ENCODE assay signal across 23 cellular contexts in genomic region chr3:39502838-39503145, GRCh38. TPM values are rescaled to one million over a fixed set of nuclear protein-coding genes. Genes with fewer than 3 reads are reported as not detected.
DNase-seq lines count a peak whose midpoint lies in the region; ATAC-seq and TF ChIP-seq lines count a peak whose summit lies in the region.
"Had no signal": no experiment of that assay in that cellular context is flagged by ENCODE, and none has a peak within 500 bp of the region (broad histone marks: within the 10 kb centered on the region; RNA-seq: fewer than 3 reads in every experiment).

No MANE protein-coding gene starts in this region.

- H3K36me3 ChIP-seq in mucosa of rectum (ENCODE audit: control insufficient read depth in 2 of 2, insufficient read depth in 2 of 2, low read length in 2 of 2): no peaks in the 10 kb centered on the region

- H3K27me3 Mint-ChIP-seq in Calu3 (ENCODE audit: unreplicated experiment) (peaks cover 34% of the 10 kb centered on the region), T-helper 17 cell (peaks cover 51% of the 10 kb centered on the region)

- CTCF ChIA-PET in Calu3 (lab: Charles Lee): interaction anchor here (0.7 kb wide), 1 partner anchor 97 kb away, joined by 5 read pairs; no protein-coding TSS in a partner anchor

- intact Hi-C loops in Calu3 (cut with micrococcal nuclease; ENCODE audit: unreplicated experiment): no loop called here

- no peak overlapping the region for H3K27ac Mint-ChIP-seq in Calu3 (ENCODE audit: unreplicated experiment)
- no peak overlapping the region for H3K27ac Mint-ChIP-seq in T-helper 17 cell
- H3K27ac Mint-ChIP-seq: activated CD4-positive, alpha-beta memory T cell treated with anti-CD3 and anti-CD28 coated beads, Interleukin-2, amount 10 ng/mL, durations not matched to agents 7 days and 5 days; brain; natural killer cell treated with Interleukin-12 subunit alpha and Interleukin-12 subunit beta and Interleukin-15 and Interleukin-18, amount 100 ng/mL, for 72 hours had no signal

- H3K9me3 Mint-ChIP-seq in Calu3 (ENCODE audit: low read depth, unreplicated experiment): no peaks in the 10 kb centered on the region
- H3K9me3 Mint-ChIP-seq: activated CD4-positive, alpha-beta memory T cell treated with anti-CD3 and anti-CD28 coated beads, Interleukin-2, amount 10 ng/mL, durations not matched to agents 7 days and 5 days; brain; natural killer cell treated with Interleukin-12 subunit alpha and Interleukin-12 subunit beta and Interleukin-15 and Interleukin-18, amount 100 ng/mL, for 72 hours had no signal

- H3K4me1 ChIP-seq in mucosa of rectum (ENCODE audit: control insufficient read depth in 2 of 2, insufficient read depth in 2 of 2, low read length in 2 of 2): peaks cover 0 to 6% of the 10 kb centered on the region in 2 donors

- DNase-seq in Calu3 (no peak), DMS53 (lab: John Stamatoyannopoulos, UW) (peak; percentile 71), dermis microvascular lymphatic vessel endothelial cell (ENCODE audit: low read depth in 2 of 2) (peak; percentile 6 to 63), T-helper 17 cell (no peak)
- no peak for DNase-seq in activated CD4-positive, CD25-positive, alpha-beta regulatory T cell (lab: John Stamatoyannopoulos, UW)
- DNase-seq: activated CD4-positive, alpha-beta memory T cell treated with anti-CD3 and anti-CD28 coated beads, Interleukin-2, amount 10 ng/mL, durations not matched to agents 7 days and 5 days; activated gamma-delta T cell treated with Interleukin-2 at 50 U/mL for 16 hours; activated T-cell treated with anti-CD3 and anti-CD28 coated beads, Interleukin-2, amount 50 U/mL, for 1 hour; cortex of kidney; NCI-H1048; NCI-H2081 treated with DMSO at 0.1 percent for 48 hours; NCI-H446; PC-9; Right ventricle myocardium superior had no signal

- ATAC-seq in GM21576 (IDR thresholded peaks at IDR 0.05; ENCODE audit: unreplicated experiment) (no peak), T-helper 17 cell (no peak)
- ATAC-seq: HepG2; natural killer cell treated with Interleukin-12 subunit alpha and Interleukin-12 subunit beta and Interleukin-15 and Interleukin-18, amount 100 ng/mL, for 72 hours had no signal

- peaks cover 4% of the 10 kb centered on the region for H3K36me3 Mint-ChIP-seq in Calu3 (ENCODE audit: insufficient read depth, unreplicated experiment)
- H3K36me3 Mint-ChIP-seq in T-helper 17 cell (ENCODE audit: low read depth): peaks cover 5% of the 10 kb centered on the region
- H3K36me3 Mint-ChIP-seq: brain; natural killer cell treated with Interleukin-12 subunit alpha and Interleukin-12 subunit beta and Interleukin-15 and Interleukin-18, amount 100 ng/mL, for 72 hours had no signal

- peak overlapping the region; percentile 21 to 36 for H3K4me3 ChIP-seq in mucosa of rectum (ENCODE audit: low read length in 2 of 2)
- H3K4me3 ChIP-seq: PC-9 had no signal

- TF ChIP-seq CTCF in Calu3 (IDR thresholded peaks at IDR 0.05; ENCODE audit: unreplicated experiment): no peak

- peaks cover 0 to 2% of the 10 kb centered on the region in 2 donors for H3K9me3 ChIP-seq in mucosa of rectum (ENCODE audit: control insufficient read depth in 2 of 2, low read length in 2 of 2)
- H3K9me3 ChIP-seq in T-helper 17 cell (ENCODE audit: control insufficient read depth, low read length, poor library complexity, severe bottlenecking): no peaks in the 10 kb centered on the region

- peak overlapping the region; percentile 41 for H3K4me3 Mint-ChIP-seq in Calu3 (ENCODE audit: low read depth, unreplicated experiment)
- no peak overlapping the region for H3K4me3 Mint-ChIP-seq in T-helper 17 cell
- H3K4me3 Mint-ChIP-seq: activated CD4-positive, alpha-beta memory T cell treated with anti-CD3 and anti-CD28 coated beads, Interleukin-2, amount 10 ng/mL, durations not matched to agents 7 days and 5 days; brain; natural killer cell treated with Interleukin-12 subunit alpha and Interleukin-12 subunit beta and Interleukin-15 and Interleukin-18, amount 100 ng/mL, for 72 hours had no signal

- peaks cover 0 to 3% of the 10 kb centered on the region in 2 donors for H3K27me3 ChIP-seq in mucosa of rectum (ENCODE audit: control insufficient read depth in 2 of 2, insufficient read depth in 2 of 2, low read length in 2 of 2)

- no peak overlapping the region for H3K9ac ChIP-seq in mucosa of rectum (ENCODE audit: low read depth in 1 of 2, low read length in 2 of 2)

- H3K27ac ChIP-seq in mucosa of rectum (ENCODE audit: low read depth in 2 of 2, low read length in 2 of 2): no peak overlapping the region
- H3K27ac ChIP-seq: C4-2B, PC-9 had no signal

- BruUV-seq in Calu3 (replicated peaks; lab: Mats Ljungman, UMichigan): no TSS peak

- H3K4me1 Mint-ChIP-seq in Calu3 (ENCODE audit: low read depth, unreplicated experiment) (peaks cover 8% of the 10 kb centered on the region), T-helper 17 cell (peaks cover 2% of the 10 kb centered on the region)
- H3K4me1 Mint-ChIP-seq: brain had no signal

RNA-seq across cellular contexts. Expression of gene MOBP, which starts 35.3 kb away (rescaled TPM):
- total RNA-seq in Calu3 (2022) (0.57 TPM in 1 of 2 replicates, not detected in the other), dermis microvascular lymphatic vessel endothelial cell (under 0.01 TPM in 1 of 2 replicates, not detected in the other), T-helper 17 cell (not detected)
- total RNA-seq: activated CD4-positive, alpha-beta memory T cell treated with anti-CD3 and anti-CD28 coated beads, Interleukin-2, amount 10 ng/mL, durations not matched to agents 7 days and 5 days; fibroblast of lung; G401; HepG2; natural killer cell treated with Interleukin-12 subunit alpha and Interleukin-12 subunit beta and Interleukin-15 and Interleukin-18, amount 100 ng/mL, for 72 hours; osteocyte; PC-9; Right ventricle myocardium superior had no signal

Comparison
In these comparisons a context has a peak if more than half of its experiments do, and no peak if none do; other contexts are left out.
1. DNase-seq: peak in DMS53 (single experiment) and dermis microvascular lymphatic vessel endothelial cell (2 of 2); none in Calu3 (single experiment), activated CD4-positive, CD25-positive, alpha-beta regulatory T cell (0 of 4) and T-helper 17 cell (0 of 3).